Comparison of ENCODE assay signal across 17 cellular contexts in the genomic region with DNA sequence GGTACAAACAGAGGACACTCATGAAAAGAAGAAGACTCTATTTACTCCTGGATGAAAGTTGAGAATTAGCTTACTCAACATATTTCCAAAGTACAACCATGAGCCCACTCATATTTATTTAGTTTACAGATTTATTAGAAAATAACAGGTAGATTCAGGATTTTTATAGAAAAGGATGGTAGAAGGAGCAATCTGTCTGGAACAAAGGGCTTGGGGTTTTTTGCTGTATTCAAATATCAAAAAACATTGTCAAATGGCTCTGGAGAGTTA. TPM values are rescaled to one million over a fixed set of nuclear protein-coding genes. Genes with fewer than 3 reads are reported as not detected.
DNase-seq lines count a peak whose midpoint lies in the region; ATAC-seq, FAIRE-seq and TF ChIP-seq lines count a peak whose summit lies in the region.
"Had no signal": no experiment of that assay in that cellular context is flagged by ENCODE, and none has a peak within 500 bp of the region (broad histone marks: within the 10 kb centered on the region; RNA-seq: fewer than 3 reads in every experiment).

No MANE protein-coding gene starts in this region.

- H3K27ac Mint-ChIP-seq in activated CD8-positive, alpha-beta memory T cell treated with anti-CD3 and anti-CD28 coated beads, Interleukin-2, amount 10 ng/mL, durations not matched to agents 7 days and 5 days = peak overlapping the region; percentile 86
- H3K27ac Mint-ChIP-seq in CD4-positive, alpha-beta T cell = peak overlapping the region; percentile 22
- peak overlapping the region; percentile 24 to 26 for H3K27ac Mint-ChIP-seq in activated naive CD4-positive, alpha-beta T cell treated with anti-CD3 and anti-CD28 coated beads, Interleukin-2, amount 50 U/mL, for 72 hours
- H3K27ac Mint-ChIP-seq: dendritic cell treated with granulocyte-macrophage colony-stimulating factor and Interleukin-4, amounts not matched to agents 40 ng/mL and 50 ng/mL, for 4 days; endodermal cell had no signal

- CTCF ChIA-PET in activated CD8-positive, alpha-beta memory T cell treated with anti-CD3 and anti-CD28 coated beads, Interleukin-2, amount 10 ng/mL, durations not matched to agents 7 days and 5 days (lab: Charles Lee) = interaction anchor here (0.6 to 7.9 kb wide), 47 partner anchors 9 to 297 kb away, joined by 3 to 74 read pairs (median 5); a partner anchor contains a TSS
- CTCF ChIA-PET in CD4-positive, alpha-beta T cell (lab: Charles Lee) = interaction anchor here (0.6 to 2.0 kb wide), 42 partner anchors 8 to 1025 kb away, joined by 3 to 19 read pairs (median 6); a partner anchor contains a TSS

- no peak overlapping the region for H2AFZ ChIP-seq in Karpas-422 (ENCODE audit: low read length)

- no peak for TF ChIP-seq CTCF in CD4-positive, alpha-beta T cell (IDR thresholded peaks at IDR 0.05)

- H3K9me3 ChIP-seq in CD4-positive, alpha-beta T cell (ENCODE audit: control insufficient read depth, low read length) = no peaks in the 10 kb centered on the region
- no peaks in the 10 kb centered on the region for H3K9me3 ChIP-seq in Karpas-422 (ENCODE audit: low read length)
- H3K9me3 ChIP-seq: ovary had no signal

- ATAC-seq in activated CD8-positive, alpha-beta memory T cell treated with anti-CD3 and anti-CD28 coated beads, Interleukin-2, amount 10 ng/mL, durations not matched to agents 7 days and 5 days = no peak
- ATAC-seq in CD4-positive, alpha-beta T cell (ENCODE audit: poor library complexity) = no peak
- ATAC-seq in activated naive CD4-positive, alpha-beta T cell treated with anti-CD3 and anti-CD28 coated beads, Interleukin-2, amount 50 U/mL, for 72 hours = no peak
- ATAC-seq in GM21786 (IDR thresholded peaks at IDR 0.05; ENCODE audit: unreplicated experiment) = no peak

- peaks cover 48% of the 10 kb centered on the region for H3K4me1 ChIP-seq in Karpas-422 (ENCODE audit: low read length)

- H3K4me3 Mint-ChIP-seq in activated CD8-positive, alpha-beta memory T cell treated with anti-CD3 and anti-CD28 coated beads, Interleukin-2, amount 10 ng/mL, durations not matched to agents 7 days and 5 days = no peak overlapping the region
- H3K4me3 Mint-ChIP-seq in CD4-positive, alpha-beta T cell = no peak overlapping the region
- H3K4me3 Mint-ChIP-seq: central memory CD8-positive, alpha-beta T cell; dendritic cell treated with granulocyte-macrophage colony-stimulating factor and Interleukin-4, amounts not matched to agents 40 ng/mL and 50 ng/mL, for 4 days; endodermal cell had no signal

- no peak for FAIRE-seq in GM12892 (lab: Jason Lieb, UNC)

- intact Hi-C loops in CD4-positive, alpha-beta T cell (cut with DNase I, micrococcal nuclease) = loop anchor here (1.0 to 5.0 kb wide), 6 partner anchors 52 to 293 kb away; a partner anchor contains a TSS

- no peaks in the 10 kb centered on the region for H3K9me2 ChIP-seq in Karpas-422 (replicated peaks; ENCODE audit: insufficient read depth, low read length)

- POLR2A ChIA-PET in CD4-positive, alpha-beta T cell (lab: Charles Lee) = interaction anchor here (0.5 to 2.7 kb wide), 21 partner anchors 8 to 299 kb away, joined by 3 to 23 read pairs (median 5); a partner anchor contains a TSS

- no peak for DNase-seq in activated CD8-positive, alpha-beta memory T cell treated with anti-CD3 and anti-CD28 coated beads, Interleukin-2, amount 10 ng/mL, durations not matched to agents 7 days and 5 days
- no peak for DNase-seq in activated CD8-positive, alpha-beta memory T cell treated with anti-CD3 and anti-CD28 coated beads for 24 hours
- no peak for DNase-seq in CD4-positive, alpha-beta T cell
- DNase-seq in Karpas-422 (no peak), GM12892 (ENCODE audit: insufficient read length) (no peak), iPS-NIHi11 (ENCODE audit: low spot score) (no peak)
- DNase-seq in activated naive CD4-positive, alpha-beta T cell treated with anti-CD3 and anti-CD28 coated beads, Interleukin-2, amount 50 U/mL, for 72 hours (ENCODE audit: low spot score in 2 of 2) = no peak
- DNase-seq: endodermal cell; glutamatergic neuron; NCI-H1048; ovary; stimulated activated naive B cell treated with anti-CD40 and anti-IgM and Interleukin-4, amounts not matched to agents 10 μg/mL and 1 μg/mL and 100 μg/mL, for 72 hours had no signal

- H3K27me3 Mint-ChIP-seq in activated CD8-positive, alpha-beta memory T cell treated with anti-CD3 and anti-CD28 coated beads, Interleukin-2, amount 10 ng/mL, durations not matched to agents 7 days and 5 days = no peaks in the 10 kb centered on the region
- H3K27me3 Mint-ChIP-seq in CD4-positive, alpha-beta T cell = no peaks in the 10 kb centered on the region
- H3K27me3 Mint-ChIP-seq: central memory CD8-positive, alpha-beta T cell; stimulated activated naive B cell treated with anti-CD40 and anti-IgM and Interleukin-4, amounts not matched to agents 10 μg/mL and 1 μg/mL and 100 μg/mL, for 72 hours had no signal

- H4K20me1 ChIP-seq in Karpas-422 (ENCODE audit: insufficient read depth, low read depth, low read length) = no peaks in the 10 kb centered on the region

- no peaks in the 10 kb centered on the region for H3K27me3 ChIP-seq in CD4-positive, alpha-beta T cell (ENCODE audit: control insufficient read depth, insufficient read depth, low read length)
- no peaks in the 10 kb centered on the region for H3K27me3 ChIP-seq in Karpas-422 (ENCODE audit: low read length)
- H3K27me3 ChIP-seq: ovary had no signal

- H3K4me1 Mint-ChIP-seq in activated CD8-positive, alpha-beta memory T cell treated with anti-CD3 and anti-CD28 coated beads, Interleukin-2, amount 10 ng/mL, durations not matched to agents 7 days and 5 days = peaks cover 50% of the 10 kb centered on the region
- peaks cover 50% of the 10 kb centered on the region for H3K4me1 Mint-ChIP-seq in CD4-positive, alpha-beta T cell (ENCODE audit: low read depth)

- 0 out of 2 replicates have a peak overlapping the region, but pooled peaks have one; percentile 63 for H3K9ac ChIP-seq in Karpas-422 (ENCODE audit: low read length)

- no peak for TF ChIP-seq POLR2A in GM12892 (IDR thresholded peaks at IDR 0.05; ENCODE audit: low read depth, low read length)

- H3K36me3 Mint-ChIP-seq in activated CD8-positive, alpha-beta memory T cell treated with anti-CD3 and anti-CD28 coated beads, Interleukin-2, amount 10 ng/mL, durations not matched to agents 7 days and 5 days = peaks cover 4% of the 10 kb centered on the region
- no peaks in the 10 kb centered on the region for H3K36me3 Mint-ChIP-seq in CD4-positive, alpha-beta T cell (ENCODE audit: low read depth)
- no peaks in the 10 kb centered on the region for H3K36me3 Mint-ChIP-seq in activated naive CD4-positive, alpha-beta T cell treated with anti-CD3 and anti-CD28 coated beads, Interleukin-2, amount 50 U/mL, for 72 hours
- H3K36me3 Mint-ChIP-seq: stimulated activated naive B cell treated with anti-CD40 and anti-IgM and Interleukin-4, amounts not matched to agents 10 μg/mL and 1 μg/mL and 100 μg/mL, for 72 hours had no signal

- H3K27ac ChIP-seq in CD4-positive, alpha-beta T cell (ENCODE audit: low read depth, low read length) = no peak overlapping the region
- H3K27ac ChIP-seq in Karpas-422 (ENCODE audit: low read length) = peak overlapping the region; percentile 85; the same call in 1 of the 2 replicates
- H3K27ac ChIP-seq: ovary, skin epidermis had no signal

- H3K4me3 ChIP-seq in Karpas-422 (ENCODE audit: low read length) = no peak overlapping the region
- H3K4me3 ChIP-seq: ovary, skin epidermis had no signal

- no peaks in the 10 kb centered on the region for H3K36me3 ChIP-seq in Karpas-422 (ENCODE audit: insufficient read depth, low read length)
- H3K36me3 ChIP-seq: ovary had no signal

- peak overlapping the region; percentile 62 for H3K4me2 ChIP-seq in Karpas-422 (ENCODE audit: low read depth, low read length, poor library complexity, severe bottlenecking)

- no peaks in the 10 kb centered on the region for H3K79me2 ChIP-seq in Karpas-422 (ENCODE audit: low read length)

- H3K9me3 Mint-ChIP-seq in activated CD8-positive, alpha-beta memory T cell treated with anti-CD3 and anti-CD28 coated beads, Interleukin-2, amount 10 ng/mL, durations not matched to agents 7 days and 5 days (ENCODE audit: low read depth) = no peaks in the 10 kb centered on the region
- H3K9me3 Mint-ChIP-seq in CD4-positive, alpha-beta T cell = no peaks in the 10 kb centered on the region
- no peaks in the 10 kb centered on the region for H3K9me3 Mint-ChIP-seq in activated naive CD4-positive, alpha-beta T cell treated with anti-CD3 and anti-CD28 coated beads, Interleukin-2, amount 50 U/mL, for 72 hours
- H3K9me3 Mint-ChIP-seq: central memory CD8-positive, alpha-beta T cell; dendritic cell treated with granulocyte-macrophage colony-stimulating factor and Interleukin-4, amounts not matched to agents 40 ng/mL and 50 ng/mL, for 4 days; endodermal cell; stimulated activated naive B cell treated with anti-CD40 and anti-IgM and Interleukin-4, amounts not matched to agents 10 μg/mL and 1 μg/mL and 100 μg/mL, for 72 hours had no signal

RNA-seq across cellular contexts. Expression of a gene that starts 7.0 kb away (rescaled TPM):
- 100 to 1,000 TPM in 1 of 2 experiments, 10 to 100 TPM in 1; 89.3 to 105 TPM for total RNA-seq in activated CD8-positive, alpha-beta memory T cell treated with anti-CD3 and anti-CD28 coated beads, Interleukin-2, amount 10 ng/mL, durations not matched to agents 7 days and 5 days
- 10 to 100 TPM; 56.6 to 61.4 TPM for total RNA-seq in CD4-positive, alpha-beta T cell
- 33.7 and 60.5 TPM in 2 replicates for total RNA-seq in Karpas-422 (2014; rRNA removed; shearing (Covaris generic); ENCODE audit: low replicate concordance)
- 10 to 100 TPM; 34.4 to 87.8 TPM for total RNA-seq in activated naive CD4-positive, alpha-beta T cell treated with anti-CD3 and anti-CD28 coated beads, Interleukin-2, amount 50 U/mL, for 72 hours
- polyA plus RNA-seq in GM12892 (2012; ENCODE audit: missing spikeins) = 8.2 TPM
- total RNA-seq: endodermal cell had no signal
- polyA plus RNA-seq: neural cell had no signal

Comparison
In these comparisons a context has a peak if more than half of its experiments do, and no peak if none do; other contexts are left out.
1. H3K27ac Mint-ChIP-seq: peak in every context shown above with its lines; median percentile 86 in activated CD8-positive, alpha-beta memory T cell treated with anti-CD3 and anti-CD28 coated beads, Interleukin-2, amount 10 ng/mL, durations not matched to agents 7 days and 5 days; 25 in activated naive CD4-positive, alpha-beta T cell treated with anti-CD3 and anti-CD28 coated beads, Interleukin-2, amount 50 U/mL, for 72 hours; 22 in CD4-positive, alpha-beta T cell.